Comparison of ENCODE assay signal across 8 cellular contexts in genomic region chr15:77187751-77188464, GRCh38.
A peak's percentile ranks its signal among the peaks of the same experiment; 100 is the strongest.
DNase-seq lines count a peak whose midpoint lies in the region; ATAC-seq lines count a peak whose summit lies in the region.

No MANE protein-coding gene starts in this region.

- H3K4me3 Mint-ChIP-seq in activated naive CD4-positive, alpha-beta T cell treated with anti-CD3 and anti-CD28 coated beads, Interleukin-2, amount 10 ng/mL, durations not matched to agents 7 days and 5 days, result no peak overlapping the region

- in situ Hi-C loops in HAP-1 (cut with MboI; ENCODE audit: low sequenced_read_pairs), result no loop called here

- H3K4me3 ChIP-seq in muscle layer of duodenum (ENCODE audit: low read depth in 1 of 2, low read length in 2 of 2), result no peak overlapping the region
- no peak overlapping the region for H3K4me3 ChIP-seq in HAP-1

- H3K27ac ChIP-seq in muscle layer of duodenum (ENCODE audit: low read length), result peak overlapping the region; percentile 50

- peak; percentile 80 to 88 for ATAC-seq in activated naive CD4-positive, alpha-beta T cell treated with anti-CD3 and anti-CD28 coated beads, Interleukin-2, amount 50 U/mL, for 72 hours
- no peak for ATAC-seq in HG03469 (IDR thresholded peaks at IDR 0.05; ENCODE audit: unreplicated experiment)

- H3K27ac Mint-ChIP-seq in activated naive CD4-positive, alpha-beta T cell treated with anti-CD3 and anti-CD28 coated beads, Interleukin-2, amount 50 U/mL, for 72 hours, result peak overlapping the region in 1 of 2 donors; percentile 78
- H3K27ac Mint-ChIP-seq in activated naive CD4-positive, alpha-beta T cell treated with anti-CD3 and anti-CD28 coated beads, Interleukin-2, amount 10 ng/mL, durations not matched to agents 7 days and 5 days, result no peak overlapping the region

- CTCF ChIA-PET in activated naive CD4-positive, alpha-beta T cell treated with anti-CD3 and anti-CD28 coated beads, Interleukin-2, amount 10 ng/mL, durations not matched to agents 7 days and 5 days (lab: Charles Lee), result interaction anchor here (1.0 to 12.3 kb wide), 10 partner anchors 9 to 355 kb away, joined by 3 to 151 read pairs (median 7); no protein-coding TSS in a partner anchor

- peaks cover 33% of the 10 kb centered on the region for H3K4me1 Mint-ChIP-seq in activated naive CD4-positive, alpha-beta T cell treated with anti-CD3 and anti-CD28 coated beads, Interleukin-2, amount 10 ng/mL, durations not matched to agents 7 days and 5 days

- H3K27me3 ChIP-seq in muscle layer of duodenum (ENCODE audit: low read depth, low read length) (no peaks in the 10 kb centered on the region), HAP-1 (ENCODE audit: low read depth) (no peaks in the 10 kb centered on the region)

- DNase-seq in activated naive CD4-positive, alpha-beta T cell treated with anti-CD3 and anti-CD28 coated beads, Interleukin-2, amount 50 U/mL, for 72 hours (ENCODE audit: low spot score in 2 of 2), result no peak
- DNase-seq in activated naive CD4-positive, alpha-beta T cell treated with anti-CD3 and anti-CD28 coated beads, Interleukin-2, amount 10 ng/mL, durations not matched to agents 7 days and 5 days, result no peak
- DNase-seq in NOMO-1 treated with dmso at 0.1 percent for 144 hours (lab: John Stamatoyannopoulos, UW; ENCODE audit: unreplicated experiment), result peak; percentile 38
- DNase-seq in dermis blood vessel endothelial cell, result peak; percentile 97
- no peak for DNase-seq in HAP-1 (ENCODE audit: low spot score in 2 of 2)
- DNase-seq in NCI-H1930 (lab: John Stamatoyannopoulos, UW), result no peak

- H3K9me3 ChIP-seq in muscle layer of duodenum (ENCODE audit: control insufficient read depth in 1 of 2, low read length in 2 of 2) (no peaks in the 10 kb centered on the region), HAP-1 (no peaks in the 10 kb centered on the region)

- H3K27me3 Mint-ChIP-seq in activated naive CD4-positive, alpha-beta T cell treated with anti-CD3 and anti-CD28 coated beads, Interleukin-2, amount 10 ng/mL, durations not matched to agents 7 days and 5 days, result no peaks in the 10 kb centered on the region

- H3K4me1 ChIP-seq in muscle layer of duodenum (ENCODE audit: control insufficient read depth in 1 of 2, insufficient read depth in 2 of 2, low read length in 2 of 2), result no peaks in the 10 kb centered on the region
- H3K4me1 ChIP-seq in HAP-1, result peaks cover 23% of the 10 kb centered on the region

- H3K36me3 ChIP-seq in muscle layer of duodenum (ENCODE audit: control insufficient read depth in 1 of 2, insufficient read depth in 2 of 2, low read length in 2 of 2) (no peaks in the 10 kb centered on the region), HAP-1 (replicated peaks) (no peaks in the 10 kb centered on the region)

- H3K36me3 Mint-ChIP-seq in activated naive CD4-positive, alpha-beta T cell treated with anti-CD3 and anti-CD28 coated beads, Interleukin-2, amount 50 U/mL, for 72 hours, result no peaks in the 10 kb centered on the region
- H3K36me3 Mint-ChIP-seq in activated naive CD4-positive, alpha-beta T cell treated with anti-CD3 and anti-CD28 coated beads, Interleukin-2, amount 10 ng/mL, durations not matched to agents 7 days and 5 days, result no peaks in the 10 kb centered on the region

- no peaks in the 10 kb centered on the region for H3K9me3 Mint-ChIP-seq in activated naive CD4-positive, alpha-beta T cell treated with anti-CD3 and anti-CD28 coated beads, Interleukin-2, amount 50 U/mL, for 72 hours
- H3K9me3 Mint-ChIP-seq in activated naive CD4-positive, alpha-beta T cell treated with anti-CD3 and anti-CD28 coated beads, Interleukin-2, amount 10 ng/mL, durations not matched to agents 7 days and 5 days, result no peaks in the 10 kb centered on the region

Comparison
In these comparisons a context has a peak if more than half of its experiments do, and no peak if none do; other contexts are left out.
1. DNase-seq: peak in NOMO-1 treated with dmso at 0.1 percent for 144 hours (single experiment) and dermis blood vessel endothelial cell (single experiment); none in activated naive CD4-positive, alpha-beta T cell treated with anti-CD3 and anti-CD28 coated beads, Interleukin-2, amount 50 U/mL, for 72 hours (0 of 2), activated naive CD4-positive, alpha-beta T cell treated with anti-CD3 and anti-CD28 coated beads, Interleukin-2, amount 10 ng/mL, durations not matched to agents 7 days and 5 days (single experiment), HAP-1 (0 of 2) and NCI-H1930 (0 of 2).